ENCODE assay signal across 17 cellular contexts in the genomic region with DNA sequence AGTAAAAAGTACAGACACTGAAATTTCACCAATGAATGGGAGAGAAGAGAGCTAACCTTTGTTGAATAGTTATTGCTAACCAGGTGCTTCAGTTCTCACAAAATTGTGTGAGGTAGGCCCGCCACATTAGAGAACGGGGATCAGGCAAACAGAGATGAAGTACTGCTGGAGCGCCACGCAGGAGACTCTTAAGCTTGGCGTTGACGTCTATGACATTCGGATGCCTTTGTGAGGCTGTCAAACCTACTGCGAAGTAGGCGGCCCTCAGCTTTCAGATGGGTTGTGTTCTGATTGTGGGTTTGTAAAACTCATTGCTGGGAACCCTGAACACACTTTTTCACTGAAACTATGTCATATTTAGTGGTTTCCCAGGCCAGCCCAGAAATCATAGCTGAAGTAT.
DNase-seq lines count a peak whose midpoint lies in the region; ATAC-seq and TF ChIP-seq lines count a peak whose summit lies in the region.
"Had no signal": no experiment of that assay in that cellular context is flagged by ENCODE, and none has a peak within 500 bp of the region (broad histone marks: within the 10 kb centered on the region; RNA-seq: fewer than 3 reads in every experiment).

No MANE protein-coding gene starts in this region.

- no peak for TF ChIP-seq CTCF in esophagus squamous epithelium (IDR thresholded peaks at IDR 0.05)
- no peak for TF ChIP-seq CTCF in sigmoid colon (IDR thresholded peaks at IDR 0.05)
- no peak for TF ChIP-seq CTCF in GM13977 (IDR thresholded peaks at IDR 0.05; ENCODE audit: extremely low read depth, insufficient read depth, missing control alignments)

- H3K27ac ChIP-seq in esophagus squamous epithelium (peak overlapping the region; percentile 20 to 95 (median 93)), sigmoid colon (peak overlapping the region; percentile 94 to 99 (median 98))
- H3K27ac ChIP-seq: 22Rv1, BLaER1, SK-N-MC had no signal

- H3K4me3 ChIP-seq in esophagus squamous epithelium (peak overlapping the region in 3 of 4 donors; percentile 75 to 89 (median 88)), sigmoid colon (peak overlapping the region; percentile 76 to 97 (median 90))
- H3K4me3 ChIP-seq: BLaER1, SK-N-MC, tibial nerve had no signal

- intact Hi-C loops in esophagus squamous epithelium (cut with DNase I) (no loop called here), sigmoid colon (cut with DNase I) (loop anchor here (5.0 to 10.0 kb wide), 3 partner anchors 41 to 202 kb away; no protein-coding TSS in a partner anchor)

- no peaks in the 10 kb centered on the region for H3K36me3 ChIP-seq in esophagus squamous epithelium
- H3K36me3 ChIP-seq in sigmoid colon, result peaks cover 0 to 4% (median 0%) of the 10 kb centered on the region in 4 donors
- H3K36me3 ChIP-seq: BLaER1, tibial nerve had no signal

- DNase-seq in DMS153 (lab: John Stamatoyannopoulos, UW) (peak; percentile 20), DMS153 treated with DMSO at 0.1 percent for 48 hours (lab: John Stamatoyannopoulos, UW; ENCODE audit: unreplicated experiment) (no peak), NCI-H2029 (lab: John Stamatoyannopoulos, UW) (peak; percentile 50), esophagus squamous epithelium (lab: John Stamatoyannopoulos, UW) (no peak), sigmoid colon (no peak), GM13977 (ENCODE audit: low spot score) (no peak)
- no peak for DNase-seq in activated CD4-positive, CD25-positive, alpha-beta regulatory T cell treated with anti-CD3 and anti-CD28 coated beads, Interleukin-2, amount 50 U/mL, for 72 hours
- DNase-seq: activated CD4-positive, alpha-beta T cell treated with anti-CD3 and anti-CD28 coated beads, Interleukin-2, amount 10 ng/mL, durations not matched to agents 24 days and 14 days; effector memory CD4-positive, alpha-beta T cell; NCI-H2081 treated with DMSO at 0.1 percent for 48 hours; NCI-H526 treated with DMSO at 0.1 percent for 48 hours; PC-3 had no signal

- H3K9me3 ChIP-seq in esophagus squamous epithelium (no peaks in the 10 kb centered on the region), sigmoid colon (no peaks in the 10 kb centered on the region)
- H3K9me3 ChIP-seq: BLaER1, tibial nerve had no signal

- TF ChIP-seq POLR2A in esophagus squamous epithelium (IDR thresholded peaks at IDR 0.05) (no peak), sigmoid colon (IDR thresholded peaks at IDR 0.05) (no peak)

- H3K4me1 ChIP-seq in esophagus squamous epithelium, result peaks cover 5 to 81% (median 7%) of the 10 kb centered on the region in 3 donors
- peaks cover 0 to 66% (median 51%) of the 10 kb centered on the region in 4 donors for H3K4me1 ChIP-seq in sigmoid colon

- TF ChIP-seq EP300 in sigmoid colon (IDR thresholded peaks at IDR 0.05), result no peak

- ATAC-seq in GM18909 (IDR thresholded peaks at IDR 0.05; ENCODE audit: poor library complexity, unreplicated experiment), result no peak
- ATAC-seq: PC-3 had no signal

- peaks cover 0 to 13% (median 0%) of the 10 kb centered on the region in 4 donors for H3K27me3 ChIP-seq in esophagus squamous epithelium
- no peaks in the 10 kb centered on the region for H3K27me3 ChIP-seq in sigmoid colon
- H3K27me3 ChIP-seq: tibial nerve had no signal

- in situ Hi-C loops in GM13977 (cut with MboI; ENCODE audit: low pct_unique_long_range_greater_than_20kb, low sequenced_read_pairs, unreplicated experiment), result no loop called here

- 76 to 90% methylated on average over 9 of the region's 9 CpGs for WGBS in esophagus squamous epithelium, 2 donors
- 86 to 92% methylated on average over 9 of the region's 9 CpGs for WGBS in sigmoid colon, 2 donors

Comparison
In these comparisons a context has a peak if more than half of its experiments do, and no peak if none do; other contexts are left out.
1. DNase-seq: peak in DMS153 (single experiment) and NCI-H2029 (single experiment); none in DMS153 treated with DMSO at 0.1 percent for 48 hours (single experiment), esophagus squamous epithelium (single experiment), sigmoid colon (single experiment), GM13977 (single experiment) and activated CD4-positive, CD25-positive, alpha-beta regulatory T cell treated with anti-CD3 and anti-CD28 coated beads, Interleukin-2, amount 50 U/mL, for 72 hours (single experiment).